ENCODE assay signal across 16 cellular contexts in genomic region chr6:36694616-36695015, GRCh38. TPM values are rescaled to one million over a fixed set of nuclear protein-coding genes. Genes with fewer than 3 reads are reported as not detected.
A peak's percentile ranks its signal among the peaks of the same experiment; 100 is the strongest.
DNase-seq lines count a peak whose midpoint lies in the region; ATAC-seq, FAIRE-seq and TF ChIP-seq lines count a peak whose summit lies in the region.
"Had no signal": no experiment of that assay in that cellular context is flagged by ENCODE, and none has a peak within 500 bp of the region (broad histone marks: within the 10 kb centered on the region; RNA-seq: fewer than 3 reads in every experiment).

No MANE protein-coding gene starts in this region.

- WGBS in HepG2 (ENCODE audit: low lambda C conversion rate), result 5% methylated on average over 6 of the region's 6 CpGs
- 99% methylated on average over 6 of the region's 6 CpGs for WGBS in right lobe of liver (ENCODE audit: insufficient coverage, low coverage, low lambda C conversion rate, missing lambda C conversion rate)
- 81 to 96% methylated on average over 6 of the region's 6 CpGs for WGBS in endodermal cell (ENCODE audit: insufficient coverage in 1 of 2, insufficient read length in 1 of 2), 2 experiments

- H4K20me1 ChIP-seq in HepG2 (ENCODE audit: insufficient read depth, low read length), result no peaks in the 10 kb centered on the region

- H3K4me3 Mint-ChIP-seq in IgD-negative memory B cell, result peak overlapping the region in 2 of 4 donors; percentile 19 to 35
- no peak overlapping the region for H3K4me3 Mint-ChIP-seq in endodermal cell
- H3K4me3 Mint-ChIP-seq in stimulated activated naive B cell treated with anti-CD40 and anti-IgM and Interleukin-4, amounts not matched to agents 10 μg/mL and 1 μg/mL and 100 μg/mL, for 72 hours, result no peak overlapping the region
- H3K4me3 Mint-ChIP-seq: CD8-positive, alpha-beta memory T cell had no signal

- intact Hi-C loops in HepG2 (cut with micrococcal nuclease; ENCODE audit: unreplicated experiment), result no loop called here
- intact Hi-C loops in right lobe of liver (cut with DNase I), result no loop called here

- CTCF ChIA-PET in HepG2 (lab: Yijun Ruan, JAX; ENCODE audit: low intra/inter-chr PET ratio, low total read pairs), result no interaction called here

- H3K36me3 ChIP-seq in HepG2 (replicated peaks in 1 of 2; ENCODE audit: control insufficient read depth in 1 of 2, insufficient read depth in 2 of 2, low read length in 2 of 2) (no peaks in the 10 kb centered on the region), right lobe of liver (no peaks in the 10 kb centered on the region), endodermal cell (ENCODE audit: control insufficient read depth, insufficient read depth, low read length) (no peaks in the 10 kb centered on the region)
- H3K36me3 ChIP-seq: BE2C had no signal

- H3K27ac ChIP-seq in HepG2 (ENCODE audit: extremely low read length, insufficient read depth, low read length) (no peak overlapping the region), right lobe of liver (no peak overlapping the region), endodermal cell (ENCODE audit: low read depth, low read length) (no peak overlapping the region)

- TF ChIP-seq RAD21 in HepG2 (CRISPR knock-in tag; IDR thresholded peaks at IDR 0.05), result no peak

- no peaks in the 10 kb centered on the region for H3K79me2 ChIP-seq in HepG2 (ENCODE audit: insufficient read depth, low read length)

- H3K9me3 Mint-ChIP-seq in IgD-negative memory B cell (no peaks in the 10 kb centered on the region), endodermal cell (no peaks in the 10 kb centered on the region)
- peaks cover 5 to 11% of the 10 kb centered on the region in 2 donors for H3K9me3 Mint-ChIP-seq in stimulated activated naive B cell treated with anti-CD40 and anti-IgM and Interleukin-4, amounts not matched to agents 10 μg/mL and 1 μg/mL and 100 μg/mL, for 72 hours
- H3K9me3 Mint-ChIP-seq: CD8-positive, alpha-beta memory T cell had no signal

- H2AFZ ChIP-seq in HepG2 (ENCODE audit: low read length), result no peak overlapping the region

- H3K4me3 ChIP-seq in HepG2 (replicated peaks in 1 of 3; ENCODE audit: insufficient read depth in 1 of 3, low read depth in 2 of 3, low read length in 3 of 3), result no peak overlapping the region
- no peak overlapping the region for H3K4me3 ChIP-seq in right lobe of liver
- H3K4me3 ChIP-seq in endodermal cell (ENCODE audit: low read length), result no peak overlapping the region

- DNase-seq in HepG2 (ENCODE audit: low spot score), result no peak
- no peak for DNase-seq in right lobe of liver
- peak; percentile 22 for DNase-seq in endodermal cell
- no peak for DNase-seq in stimulated activated naive B cell treated with anti-CD40 and anti-IgM and Interleukin-4, amounts not matched to agents 10 μg/mL and 1 μg/mL and 100 μg/mL, for 72 hours
- DNase-seq in OCI-M2 (lab: John Stamatoyannopoulos, UW; ENCODE audit: unreplicated experiment), result no peak
- DNase-seq in HuH-7.5 (ENCODE audit: low spot score), result no peak
- DNase-seq in DMS79 (lab: John Stamatoyannopoulos, UW), result no peak
- DNase-seq: BE2C; CD8-positive, alpha-beta memory T cell; NCI-H146; NCI-H2081; NCI-H510A; NCI-H774 had no signal

- POLR2A ChIA-PET in HepG2 (lab: Yijun Ruan, JAX), result no interaction called here

- H3K36me3 Mint-ChIP-seq in IgD-negative memory B cell, result peaks cover 3% of the 10 kb centered on the region
- H3K36me3 Mint-ChIP-seq in endodermal cell (ENCODE audit: low read depth), result no peaks in the 10 kb centered on the region
- peaks cover 9 to 20% of the 10 kb centered on the region in 2 donors for H3K36me3 Mint-ChIP-seq in stimulated activated naive B cell treated with anti-CD40 and anti-IgM and Interleukin-4, amounts not matched to agents 10 μg/mL and 1 μg/mL and 100 μg/mL, for 72 hours
- H3K36me3 Mint-ChIP-seq: CD8-positive, alpha-beta memory T cell had no signal

- no peak for TF ChIP-seq POLR2A in HepG2 (IDR thresholded peaks at IDR 0.05; ENCODE audit: insufficient read depth in 1 of 2, low read depth in 2 of 2, low read length in 2 of 2)
- no peak for TF ChIP-seq POLR2A in right lobe of liver (IDR thresholded peaks at IDR 0.05)

- H3K9me3 ChIP-seq in HepG2 (ENCODE audit: low read length) (no peaks in the 10 kb centered on the region), right lobe of liver (no peaks in the 10 kb centered on the region), endodermal cell (ENCODE audit: control insufficient read depth, low read length) (no peaks in the 10 kb centered on the region)
- H3K9me3 ChIP-seq: BE2C had no signal

- H3K4me2 ChIP-seq in HepG2 (ENCODE audit: low read depth, low read length), result no peak overlapping the region

- H3K4me1 Mint-ChIP-seq in IgD-negative memory B cell, result peaks cover 49 to 57% (median 53%) of the 10 kb centered on the region in 3 donors
- H3K4me1 Mint-ChIP-seq in endodermal cell, result no peaks in the 10 kb centered on the region
- peaks cover 63 to 77% of the 10 kb centered on the region in 2 donors for H3K4me1 Mint-ChIP-seq in stimulated activated naive B cell treated with anti-CD40 and anti-IgM and Interleukin-4, amounts not matched to agents 10 μg/mL and 1 μg/mL and 100 μg/mL, for 72 hours

- H3K27ac Mint-ChIP-seq in IgD-negative memory B cell, result peak overlapping the region; percentile 45 to 90 (median 63)
- H3K27ac Mint-ChIP-seq in endodermal cell, result no peak overlapping the region
- peak overlapping the region; percentile 37 for H3K27ac Mint-ChIP-seq in stimulated activated naive B cell treated with anti-CD40 and anti-IgM and Interleukin-4, amounts not matched to agents 10 μg/mL and 1 μg/mL and 100 μg/mL, for 72 hours

- BruUV-seq in HepG2 (replicated peaks; lab: Mats Ljungman, UMichigan), result no TSS peak

- H3K27me3 Mint-ChIP-seq in IgD-negative memory B cell, result no peaks in the 10 kb centered on the region
- H3K27me3 Mint-ChIP-seq in endodermal cell (ENCODE audit: insufficient read depth), result peaks cover 8% of the 10 kb centered on the region
- no peaks in the 10 kb centered on the region for H3K27me3 Mint-ChIP-seq in stimulated activated naive B cell treated with anti-CD40 and anti-IgM and Interleukin-4, amounts not matched to agents 10 μg/mL and 1 μg/mL and 100 μg/mL, for 72 hours

- no peak for TF ChIP-seq EP300 in HepG2 (IDR thresholded peaks at IDR 0.05; ENCODE audit: low read depth in 2 of 2, low read length in 2 of 2)
- TF ChIP-seq EP300 in HepG2 (CRISPR knock-in tag; IDR thresholded peaks at IDR 0.05; ENCODE audit: borderline replicate concordance), result no peak

- H3K9ac ChIP-seq in HepG2 (ENCODE audit: insufficient read depth, low read depth, low read length) (no peak overlapping the region), endodermal cell (ENCODE audit: extremely low read depth, low read length, poor library complexity, severe bottlenecking) (no peak overlapping the region)

- TF ChIP-seq CTCF in HepG2 (CRISPR knock-in tag; IDR thresholded peaks at IDR 0.05) (no peak), right lobe of liver (IDR thresholded peaks at IDR 0.05) (no peak), endodermal cell (conservative IDR thresholded peaks at IDR 0.05) (no peak)

- FAIRE-seq in HepG2 (lab: Jason Lieb, UNC), result no peak
- FAIRE-seq: GM12892 had no signal

- H3K4me1 ChIP-seq in HepG2 (ENCODE audit: insufficient read depth, low read length), result peaks cover 7% of the 10 kb centered on the region
- no peaks in the 10 kb centered on the region for H3K4me1 ChIP-seq in right lobe of liver
- no peaks in the 10 kb centered on the region for H3K4me1 ChIP-seq in endodermal cell (ENCODE audit: control insufficient read depth, insufficient read depth, low read length)
- H3K4me1 ChIP-seq: BE2C had no signal

- H3K27me3 ChIP-seq in HepG2 (ENCODE audit: control insufficient read depth in 1 of 2, insufficient read depth in 2 of 2, low read length in 2 of 2) (peaks cover 13 to 78% of the 10 kb centered on the region in 2 experiments; a peak in 4 of 5 replicates), right lobe of liver (peaks cover 0 to 4% of the 10 kb centered on the region in 2 donors), endodermal cell (ENCODE audit: control insufficient read depth, insufficient read depth, low read length, poor library complexity, severe bottlenecking) (no peaks in the 10 kb centered on the region)
- H3K27me3 ChIP-seq: BE2C had no signal

- in situ Hi-C loops in HepG2 (cut with HindIII; ENCODE audit: extremely low pct_ligation_motif_present, low pct_unique_long_range_greater_than_20kb), result no loop called here

- no peak for ATAC-seq in HepG2
- no peak for ATAC-seq in right lobe of liver
- ATAC-seq in stimulated activated naive B cell treated with anti-CD40 and anti-IgM and Interleukin-4, amounts not matched to agents 10 μg/mL and 1 μg/mL and 100 μg/mL, for 72 hours (replicated peaks), result no peak
- ATAC-seq: Panc1 had no signal

RNA-seq across cellular contexts. Expression of gene RAB44, which starts 3.0 kb away (rescaled TPM):
- not detected in 2 replicates for total RNA-seq in HepG2 (2016; rRNA removed; fragmentation: Illumina TruSeq; extraction: Trizol)
- total RNA-seq in HepG2 (2016; cell fraction: cytosol; rRNA removed; fragmentation: Illumina TruSeq; extraction: Trizol; ENCODE audit: low read depth), result not detected in 2 replicates
- not detected in 2 replicates for total RNA-seq in HepG2 (2016; cell fraction: insoluble cytoplasmic fraction; rRNA removed; fragmentation: Illumina TruSeq; extraction: Trizol)
- total RNA-seq in HepG2 (2016; cell fraction: membrane; rRNA removed; fragmentation: Illumina TruSeq; extraction: Trizol), result not detected in 2 replicates
- total RNA-seq in HepG2 (2016; cell fraction: nucleus; rRNA removed; fragmentation: Illumina TruSeq; extraction: Trizol), result not detected in 2 replicates
- polyA plus RNA-seq in HepG2 (2011; rRNA removed), result not detected in 2 replicates
- polyA plus RNA-seq in HepG2 (2011; cell fraction: cytosol; rRNA removed), result not detected in 2 replicates
- polyA plus RNA-seq in HepG2 (2011; cell fraction: nucleus; rRNA removed), result 0.09 TPM in 1 of 2 replicates, not detected in the other
- not detected in 2 replicates for polyA plus RNA-seq in HepG2 (2012)
- polyA plus RNA-seq in HepG2 (2016; cell fraction: cytosol; fragmentation: Illumina TruSeq; extraction: Trizol; ENCODE audit: low read depth), result not detected in 2 replicates
- polyA plus RNA-seq in HepG2 (2016; cell fraction: insoluble cytoplasmic fraction; fragmentation: Illumina TruSeq; extraction: Trizol; ENCODE audit: low read depth), result not detected in 2 replicates
- not detected in 2 replicates for polyA plus RNA-seq in HepG2 (2016; cell fraction: membrane; fragmentation: Illumina TruSeq; extraction: Trizol; ENCODE audit: low read depth)
- 0.13 TPM in 1 of 2 replicates, not detected in the other for polyA plus RNA-seq in HepG2 (2016; cell fraction: nucleus; fragmentation: Illumina TruSeq; extraction: Trizol; ENCODE audit: insufficient read depth, low read depth)
- 0.02 TPM in 1 of 2 replicates, not detected in the other for polyA minus RNA-seq in HepG2 (2011; rRNA and poly(A)+ RNA removed; ENCODE audit: low replicate concordance)
- polyA minus RNA-seq in HepG2 (2011; cell fraction: cytosol; rRNA and poly(A)+ RNA removed), result not detected in 2 replicates
- 0.13 TPM in 1 of 2 replicates, not detected in the other for polyA minus RNA-seq in HepG2 (2011; cell fraction: nucleus; rRNA and poly(A)+ RNA removed)
- under 1 TPM in 3 of 6 experiments, not detected in 3; 0.05 to 0.07 (median 0.07) TPM for total RNA-seq in right lobe of liver
- polyA plus RNA-seq in IgD-negative memory B cell, result not detected
- total RNA-seq in endodermal cell, result not detected
- polyA plus RNA-seq in endodermal cell (2013, experiment 1 of 2), result not detected
- polyA plus RNA-seq in endodermal cell (2013, experiment 2 of 2), result not detected
- total RNA-seq: CD8-positive, alpha-beta memory T cell had no signal
- polyA plus RNA-seq: CD8-positive, alpha-beta memory T cell had no signal

RNA-seq across cellular contexts. Expression of gene CDKN1A, which starts 16.1 kb away (rescaled TPM):
- total RNA-seq in HepG2 (2016; rRNA removed; fragmentation: Illumina TruSeq; extraction: Trizol), result 56.0 and 60.7 TPM in 2 replicates
- 14.1 and 14.6 TPM in 2 replicates for total RNA-seq in HepG2 (2016; cell fraction: cytosol; rRNA removed; fragmentation: Illumina TruSeq; extraction: Trizol; ENCODE audit: low read depth)
- total RNA-seq in HepG2 (2016; cell fraction: insoluble cytoplasmic fraction; rRNA removed; fragmentation: Illumina TruSeq; extraction: Trizol), result 60.2 and 60.7 TPM in 2 replicates
- total RNA-seq in HepG2 (2016; cell fraction: membrane; rRNA removed; fragmentation: Illumina TruSeq; extraction: Trizol), result 35.8 and 37.2 TPM in 2 replicates
- 39.4 and 41.1 TPM in 2 replicates for total RNA-seq in HepG2 (2016; cell fraction: nucleus; rRNA removed; fragmentation: Illumina TruSeq; extraction: Trizol)
- 92.1 and 131 TPM in 2 replicates for polyA plus RNA-seq in HepG2 (2011; rRNA removed)
- 101 and 109 TPM in 2 replicates for polyA plus RNA-seq in HepG2 (2011; cell fraction: cytosol; rRNA removed)
- polyA plus RNA-seq in HepG2 (2011; cell fraction: nucleus; rRNA removed), result 99.7 and 130 TPM in 2 replicates
- 25.4 and 74.5 TPM in 2 replicates for polyA plus RNA-seq in HepG2 (2012)
- polyA plus RNA-seq in HepG2 (2016; cell fraction: cytosol; fragmentation: Illumina TruSeq; extraction: Trizol; ENCODE audit: low read depth), result 11.7 and 12.8 TPM in 2 replicates
- 67.9 and 74.3 TPM in 2 replicates for polyA plus RNA-seq in HepG2 (2016; cell fraction: insoluble cytoplasmic fraction; fragmentation: Illumina TruSeq; extraction: Trizol; ENCODE audit: low read depth)
- polyA plus RNA-seq in HepG2 (2016; cell fraction: membrane; fragmentation: Illumina TruSeq; extraction: Trizol; ENCODE audit: low read depth), result 27.1 and 27.5 TPM in 2 replicates
- polyA plus RNA-seq in HepG2 (2016; cell fraction: nucleus; fragmentation: Illumina TruSeq; extraction: Trizol; ENCODE audit: insufficient read depth, low read depth), result 70.1 and 78.2 TPM in 2 replicates
- 52.9 and 74.7 TPM in 2 replicates for polyA minus RNA-seq in HepG2 (2011; rRNA and poly(A)+ RNA removed; ENCODE audit: low replicate concordance)
- 33.1 and 37.9 TPM in 2 replicates for polyA minus RNA-seq in HepG2 (2011; cell fraction: cytosol; rRNA and poly(A)+ RNA removed)
- polyA minus RNA-seq in HepG2 (2011; cell fraction: nucleus; rRNA and poly(A)+ RNA removed), result 23.8 and 39.9 TPM in 2 replicates
- 100 to 1,000 TPM in 1 of 6 experiments, 10 to 100 TPM in 5; 20.0 to 124 (median 58.6) TPM for total RNA-seq in right lobe of liver
- polyA plus RNA-seq in IgD-negative memory B cell, result 81.1 TPM
- 1 to 10 TPM; 1.9 to 3.7 TPM for total RNA-seq in endodermal cell
- polyA plus RNA-seq in endodermal cell (2013, experiment 1 of 2), result 45.0 TPM
- polyA plus RNA-seq in endodermal cell (2013, experiment 2 of 2), result 50.3 TPM
